Comparison of ENCODE assay signal across 2 cellular contexts in genomic region chr11:5280582-5281102, GRCh38.
TF ChIP-seq lines count a peak whose summit lies in the region.

No MANE protein-coding gene starts in this region.

TF ChIP-seq in A549, 52 proteins besides CTCF, POLR2A, EP300 and RAD21:
- peak; percentile 96 for TF ChIP-seq FOSL2 (IDR thresholded peaks at IDR 0.05)
- TF ChIP-seq FOSL2 (CRISPR knock-in tag; IDR thresholded peaks at IDR 0.05) = peak; percentile 100
- TF ChIP-seq JUNB (IDR thresholded peaks at IDR 0.05) = peak; percentile 81
- TF ChIP-seq MYC (IDR thresholded peaks at IDR 0.05; ENCODE audit: borderline replicate concordance, low read length) = no peak
- no peak for TF ChIP-seq BCL3 (IDR thresholded peaks at IDR 0.05)
- TF ChIP-seq CBX8 (IDR thresholded peaks at IDR 0.05) = no peak
- TF ChIP-seq CBX2 (IDR thresholded peaks at IDR 0.05; ENCODE audit: borderline replicate concordance, low read depth) = no peak
- TF ChIP-seq ZNF302 (CRISPR knock-in tag; IDR thresholded peaks at IDR 0.05) = no peak
- TF ChIP-seq RARB (CRISPR knock-in tag; IDR thresholded peaks at IDR 0.05) = no peak
- no peak for TF ChIP-seq HOXB13 (CRISPR knock-in tag; IDR thresholded peaks at IDR 0.05; ENCODE audit: low read depth)
- TF ChIP-seq NPAS2 (CRISPR knock-in tag; IDR thresholded peaks at IDR 0.05; ENCODE audit: borderline replicate concordance) = no peak
- peak; percentile 20; the same call in 1 of the 2 replicates for TF ChIP-seq GATA3 (IDR thresholded peaks at IDR 0.05; ENCODE audit: borderline replicate concordance)
- no peak for TF ChIP-seq CHD2 (IDR thresholded peaks at IDR 0.05; ENCODE audit: low read length, partially characterized antibody)
- TF ChIP-seq RCOR1 (IDR thresholded peaks at IDR 0.05; ENCODE audit: low read depth, low read length) = 0 out of 2 replicates have a peak, but pooled peaks have one; percentile 52
- TF ChIP-seq MAFK (IDR thresholded peaks at IDR 0.05; ENCODE audit: partially characterized antibody) = peak; percentile 100
- no peak for TF ChIP-seq SREBF2 (IDR thresholded peaks at IDR 0.05)
- no peak for TF ChIP-seq HOXB5 (CRISPR knock-in tag; IDR thresholded peaks at IDR 0.05)
- 0 out of 2 replicates have a peak, but pooled peaks have one; percentile 28 for TF ChIP-seq MAX (IDR thresholded peaks at IDR 0.05)
- TF ChIP-seq, protein P1, sequence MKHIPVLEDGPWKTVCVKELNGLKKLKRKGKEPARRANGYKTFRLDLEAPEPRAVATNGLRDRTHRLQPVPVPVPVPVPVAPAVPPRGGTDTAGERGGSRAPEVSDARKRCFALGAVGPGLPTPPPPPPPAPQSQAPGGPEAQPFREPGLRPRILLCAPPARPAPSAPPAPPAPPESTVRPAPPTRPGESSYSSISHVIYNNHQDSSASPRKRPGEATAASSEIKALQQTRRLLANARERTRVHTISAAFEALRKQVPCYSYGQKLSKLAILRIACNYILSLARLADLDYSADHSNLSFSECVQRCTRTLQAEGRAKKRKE (CRISPR knock-in tag; IDR thresholded peaks at IDR 0.05; ENCODE audit: low read depth) = peak; percentile 80; the same call in 1 of the 2 replicates
- no peak for TF ChIP-seq ZC3H11A (IDR thresholded peaks at IDR 0.05)
- TF ChIP-seq JUN (IDR thresholded peaks at IDR 0.05) = peak; percentile 50 to 56; a peak in 1 of 5 replicates
- TF ChIP-seq ZSCAN20 (CRISPR knock-in tag; IDR thresholded peaks at IDR 0.05) = no peak
- TF ChIP-seq FOXS1 (CRISPR knock-in tag; IDR thresholded peaks at IDR 0.05) = no peak
- TF ChIP-seq NFE2L2 (conservative IDR thresholded peaks at IDR 0.05; ENCODE audit: low read length) = peak; percentile 98
- TF ChIP-seq KDM5A (IDR thresholded peaks at IDR 0.05) = no peak

TF ChIP-seq in IMR-90, 13 proteins besides CTCF, POLR2A, EP300 and RAD21:
- TF ChIP-seq MAZ (IDR thresholded peaks at IDR 0.05; ENCODE audit: borderline replicate concordance, low read depth, low read length) (peak; percentile 45; the same call in 1 of the 2 replicates), MXI1 (IDR thresholded peaks at IDR 0.05; ENCODE audit: borderline replicate concordance, low read depth, low read length) (no peak), RFX5 (IDR thresholded peaks at IDR 0.05; ENCODE audit: low read depth, low read length) (no peak), CHD1 (IDR thresholded peaks at IDR 0.05; ENCODE audit: low read depth, low read length) (no peak), BHLHE40 (IDR thresholded peaks at IDR 0.05; ENCODE audit: low read depth, low read length) (peak; percentile 82), FOS (IDR thresholded peaks at IDR 0.05; ENCODE audit: low read depth, low read length) (peak; percentile 100), CEBPB (IDR thresholded peaks at IDR 0.05; ENCODE audit: low read depth, low read length) (0 out of 2 replicates have a peak, but pooled peaks have one; percentile 51), SMC3 (IDR thresholded peaks at IDR 0.05; ENCODE audit: low read depth, low read length) (peak; percentile 14; the same call in 1 of the 2 replicates), RCOR1 (IDR thresholded peaks at IDR 0.05; ENCODE audit: insufficient replicate concordance, low read length) (peak; percentile 95), NFE2L2 (IDR thresholded peaks at IDR 0.05; ENCODE audit: low read depth, low read length) (peak; percentile 100), MAFK (IDR thresholded peaks at IDR 0.05; ENCODE audit: low read depth, low read length) (peak; percentile 92)
- TF ChIP-seq, protein P2, sequence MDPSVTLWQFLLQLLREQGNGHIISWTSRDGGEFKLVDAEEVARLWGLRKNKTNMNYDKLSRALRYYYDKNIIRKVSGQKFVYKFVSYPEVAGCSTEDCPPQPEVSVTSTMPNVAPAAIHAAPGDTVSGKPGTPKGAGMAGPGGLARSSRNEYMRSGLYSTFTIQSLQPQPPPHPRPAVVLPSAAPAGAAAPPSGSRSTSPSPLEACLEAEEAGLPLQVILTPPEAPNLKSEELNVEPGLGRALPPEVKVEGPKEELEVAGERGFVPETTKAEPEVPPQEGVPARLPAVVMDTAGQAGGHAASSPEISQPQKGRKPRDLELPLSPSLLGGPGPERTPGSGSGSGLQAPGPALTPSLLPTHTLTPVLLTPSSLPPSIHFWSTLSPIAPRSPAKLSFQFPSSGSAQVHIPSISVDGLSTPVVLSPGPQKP (IDR thresholded peaks at IDR 0.05; ENCODE audit: borderline replicate concordance, low read depth, low read length) = no peak
- TF ChIP-seq, protein P3, sequence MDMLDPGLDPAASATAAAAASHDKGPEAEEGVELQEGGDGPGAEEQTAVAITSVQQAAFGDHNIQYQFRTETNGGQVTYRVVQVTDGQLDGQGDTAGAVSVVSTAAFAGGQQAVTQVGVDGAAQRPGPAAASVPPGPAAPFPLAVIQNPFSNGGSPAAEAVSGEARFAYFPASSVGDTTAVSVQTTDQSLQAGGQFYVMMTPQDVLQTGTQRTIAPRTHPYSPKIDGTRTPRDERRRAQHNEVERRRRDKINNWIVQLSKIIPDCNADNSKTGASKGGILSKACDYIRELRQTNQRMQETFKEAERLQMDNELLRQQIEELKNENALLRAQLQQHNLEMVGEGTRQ (IDR thresholded peaks at IDR 0.05; ENCODE audit: low read depth, low read length) = peak; percentile 67
